In genomic region chr5:56910123-56910951, GRCh38 we compare ENCODE assay signal across 1 cellular context.
TF ChIP-seq lines count a peak whose summit lies in the region.

No MANE protein-coding gene starts in this region.

TF ChIP-seq in K562, 482 proteins besides CTCF, POLR2A, EP300 and RAD21 (continued from another document and continues in another):
- TF ChIP-seq REST (CRISPR knock-in tag; IDR thresholded peaks at IDR 0.05; ENCODE audit: low read depth) (no peak), SRSF1 (IDR thresholded peaks at IDR 0.05; ENCODE audit: low read depth, low read length) (no peak), PHF20 (IDR thresholded peaks at IDR 0.05; ENCODE audit: partially characterized antibody) (no peak), ZBTB1 (CRISPR knock-in tag; IDR thresholded peaks at IDR 0.05; ENCODE audit: borderline replicate concordance, low read depth) (no peak), MED1 (CRISPR knock-in tag; IDR thresholded peaks at IDR 0.05; ENCODE audit: borderline replicate concordance) (no peak), U2AF2 (optimal IDR thresholded peaks at IDR 0.05; ENCODE audit: low read depth, low read length) (no peak), FIP1L1 (IDR thresholded peaks at IDR 0.05; ENCODE audit: low read depth, low read length, poor library complexity, severe bottlenecking) (no peak), EWSR1 (IDR thresholded peaks at IDR 0.05; ENCODE audit: borderline replicate concordance, low read depth, partially characterized antibody) (no peak), TSHZ1 (CRISPR knock-in tag; IDR thresholded peaks at IDR 0.05) (no peak; the same call in 1 of the 2 replicates), SMARCE1 (IDR thresholded peaks at IDR 0.05) (no peak), SMAD1 (IDR thresholded peaks at IDR 0.05; ENCODE audit: low read depth, low read length, partially characterized antibody) (no peak), SMC3 (conservative IDR thresholded peaks at IDR 0.05; ENCODE audit: insufficient read depth, low read depth, low read length) (no peak), FOXJ2 (tag; IDR thresholded peaks at IDR 0.05) (no peak), ELF4 (CRISPR knock-in tag; IDR thresholded peaks at IDR 0.05) (no peak), STAT5A (IDR thresholded peaks at IDR 0.05; ENCODE audit: borderline replicate concordance, low read length) (no peak), TCF7 (IDR thresholded peaks at IDR 0.05; ENCODE audit: borderline replicate concordance) (no peak), KAT7 (CRISPR knock-in tag; IDR thresholded peaks at IDR 0.05; ENCODE audit: borderline replicate concordance) (no peak; the same call in 1 of the 2 replicates), EP400 (IDR thresholded peaks at IDR 0.05) (peak; percentile 95), ATF2 (CRISPR knock-in tag; IDR thresholded peaks at IDR 0.05) (no peak), ZNF77 (CRISPR knock-in tag; IDR thresholded peaks at IDR 0.05) (no peak), ATF7 (IDR thresholded peaks at IDR 0.05) (no peak; the same call in none of the 2 replicates), PHTF2 (CRISPR knock-in tag; IDR thresholded peaks at IDR 0.05) (no peak), NFATC3 (IDR thresholded peaks at IDR 0.05) (peak; percentile 94; the same call in 1 of the 2 replicates), SREBF2 (CRISPR knock-in tag; IDR thresholded peaks at IDR 0.05) (no peak), USF1 (CRISPR knock-in tag; IDR thresholded peaks at IDR 0.05) (0 out of 2 replicates have a peak, but pooled peaks have one; percentile 51), RFX5 (IDR thresholded peaks at IDR 0.05; ENCODE audit: low read depth, low read length) (no peak), GTF2B (IDR thresholded peaks at IDR 0.05; ENCODE audit: extremely low read depth, insufficient read length) (peak; percentile 53), SIN3A (IDR thresholded peaks at IDR 0.05; ENCODE audit: borderline replicate concordance in 2 of 2, control insufficient read depth in 1 of 2, low read depth in 2 of 2, low read length in 2 of 2) (peak in 1 of 2 experiments; percentile 10; a peak in 1 of 4 replicates), TCF7L2 (IDR thresholded peaks at IDR 0.05; ENCODE audit: low read depth, low read length) (no peak), E2F5 (CRISPR knock-in tag; IDR thresholded peaks at IDR 0.05) (no peak), ZNF23 (CRISPR knock-in tag; IDR thresholded peaks at IDR 0.05) (no peak), ZNF561 (CRISPR knock-in tag; conservative IDR thresholded peaks at IDR 0.05) (no peak), LCOR (CRISPR knock-in tag; IDR thresholded peaks at IDR 0.05) (no peak; the same call in 1 of the 2 replicates), KLF16 (IDR thresholded peaks at IDR 0.05) (no peak), SMARCB1 (IDR thresholded peaks at IDR 0.05; ENCODE audit: insufficient read length, low read depth) (no peak), HDGF (IDR thresholded peaks at IDR 0.05) (no peak), TSC22D4 (tag; IDR thresholded peaks at IDR 0.05) (no peak), HDAC8 (tag; IDR thresholded peaks at IDR 0.05) (no peak), JUND (IDR thresholded peaks at IDR 0.05; ENCODE audit: borderline replicate concordance, low read depth, low read length) (no peak), JUND (tag; IDR thresholded peaks at IDR 0.05; ENCODE audit: borderline replicate concordance, low read depth, low read length) (no peak; the same call in 2 of the 3 replicates), ZZZ3 (IDR thresholded peaks at IDR 0.05) (no peak)
- TF ChIP-seq, protein P1, sequence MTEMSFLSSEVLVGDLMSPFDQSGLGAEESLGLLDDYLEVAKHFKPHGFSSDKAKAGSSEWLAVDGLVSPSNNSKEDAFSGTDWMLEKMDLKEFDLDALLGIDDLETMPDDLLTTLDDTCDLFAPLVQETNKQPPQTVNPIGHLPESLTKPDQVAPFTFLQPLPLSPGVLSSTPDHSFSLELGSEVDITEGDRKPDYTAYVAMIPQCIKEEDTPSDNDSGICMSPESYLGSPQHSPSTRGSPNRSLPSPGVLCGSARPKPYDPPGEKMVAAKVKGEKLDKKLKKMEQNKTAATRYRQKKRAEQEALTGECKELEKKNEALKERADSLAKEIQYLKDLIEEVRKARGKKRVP (CRISPR knock-in tag; IDR thresholded peaks at IDR 0.05): no peak
- TF ChIP-seq, protein P2, sequence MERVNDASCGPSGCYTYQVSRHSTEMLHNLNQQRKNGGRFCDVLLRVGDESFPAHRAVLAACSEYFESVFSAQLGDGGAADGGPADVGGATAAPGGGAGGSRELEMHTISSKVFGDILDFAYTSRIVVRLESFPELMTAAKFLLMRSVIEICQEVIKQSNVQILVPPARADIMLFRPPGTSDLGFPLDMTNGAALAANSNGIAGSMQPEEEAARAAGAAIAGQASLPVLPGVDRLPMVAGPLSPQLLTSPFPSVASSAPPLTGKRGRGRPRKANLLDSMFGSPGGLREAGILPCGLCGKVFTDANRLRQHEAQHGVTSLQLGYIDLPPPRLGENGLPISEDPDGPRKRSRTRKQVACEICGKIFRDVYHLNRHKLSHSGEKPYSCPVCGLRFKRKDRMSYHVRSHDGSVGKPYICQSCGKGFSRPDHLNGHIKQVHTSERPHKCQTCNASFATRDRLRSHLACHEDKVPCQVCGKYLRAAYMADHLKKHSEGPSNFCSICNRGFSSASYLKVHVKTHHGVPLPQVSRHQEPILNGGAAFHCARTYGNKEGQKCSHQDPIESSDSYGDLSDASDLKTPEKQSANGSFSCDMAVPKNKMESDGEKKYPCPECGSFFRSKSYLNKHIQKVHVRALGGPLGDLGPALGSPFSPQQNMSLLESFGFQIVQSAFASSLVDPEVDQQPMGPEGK (CRISPR knock-in tag; IDR thresholded peaks at IDR 0.05; ENCODE audit: borderline replicate concordance): 0 out of 2 replicates have a peak, but pooled peaks have one; percentile 40
- TF ChIP-seq, protein P3, sequence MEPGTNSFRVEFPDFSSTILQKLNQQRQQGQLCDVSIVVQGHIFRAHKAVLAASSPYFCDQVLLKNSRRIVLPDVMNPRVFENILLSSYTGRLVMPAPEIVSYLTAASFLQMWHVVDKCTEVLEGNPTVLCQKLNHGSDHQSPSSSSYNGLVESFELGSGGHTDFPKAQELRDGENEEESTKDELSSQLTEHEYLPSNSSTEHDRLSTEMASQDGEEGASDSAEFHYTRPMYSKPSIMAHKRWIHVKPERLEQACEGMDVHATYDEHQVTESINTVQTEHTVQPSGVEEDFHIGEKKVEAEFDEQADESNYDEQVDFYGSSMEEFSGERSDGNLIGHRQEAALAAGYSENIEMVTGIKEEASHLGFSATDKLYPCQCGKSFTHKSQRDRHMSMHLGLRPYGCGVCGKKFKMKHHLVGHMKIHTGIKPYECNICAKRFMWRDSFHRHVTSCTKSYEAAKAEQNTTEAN (CRISPR knock-in tag; IDR thresholded peaks at IDR 0.05): no peak
- TF ChIP-seq, protein P4, sequence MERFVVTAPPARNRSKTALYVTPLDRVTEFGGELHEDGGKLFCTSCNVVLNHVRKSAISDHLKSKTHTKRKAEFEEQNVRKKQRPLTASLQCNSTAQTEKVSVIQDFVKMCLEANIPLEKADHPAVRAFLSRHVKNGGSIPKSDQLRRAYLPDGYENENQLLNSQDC (CRISPR knock-in tag; IDR thresholded peaks at IDR 0.05): peak; percentile 74; the same call in 1 of the 2 replicates
- TF ChIP-seq, protein P5, sequence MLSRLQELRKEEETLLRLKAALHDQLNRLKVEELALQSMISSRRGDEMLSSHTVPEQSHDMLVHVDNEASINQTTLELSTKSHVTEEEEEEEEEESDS (CRISPR knock-in tag; IDR thresholded peaks at IDR 0.05): no peak
- TF ChIP-seq, protein P6, sequence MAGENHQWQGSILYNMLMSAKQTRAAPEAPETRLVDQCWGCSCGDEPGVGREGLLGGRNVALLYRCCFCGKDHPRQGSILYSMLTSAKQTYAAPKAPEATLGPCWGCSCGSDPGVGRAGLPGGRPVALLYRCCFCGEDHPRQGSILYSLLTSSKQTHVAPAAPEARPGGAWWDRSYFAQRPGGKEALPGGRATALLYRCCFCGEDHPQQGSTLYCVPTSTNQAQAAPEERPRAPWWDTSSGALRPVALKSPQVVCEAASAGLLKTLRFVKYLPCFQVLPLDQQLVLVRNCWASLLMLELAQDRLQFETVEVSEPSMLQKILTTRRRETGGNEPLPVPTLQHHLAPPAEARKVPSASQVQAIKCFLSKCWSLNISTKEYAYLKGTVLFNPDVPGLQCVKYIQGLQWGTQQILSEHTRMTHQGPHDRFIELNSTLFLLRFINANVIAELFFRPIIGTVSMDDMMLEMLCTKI (IDR thresholded peaks at IDR 0.05; ENCODE audit: partially characterized antibody): no peak
